ENCODE assay signal across 1 cellular context in genomic region chr1:1040004-1040991, GRCh38.
TF ChIP-seq lines count a peak whose summit lies in the region.

No MANE protein-coding gene starts in this region.

TF ChIP-seq in K562, 482 proteins besides CTCF, POLR2A, EP300 and RAD21 (continued from another document and continues in another):
- TF ChIP-seq, protein P1, sequence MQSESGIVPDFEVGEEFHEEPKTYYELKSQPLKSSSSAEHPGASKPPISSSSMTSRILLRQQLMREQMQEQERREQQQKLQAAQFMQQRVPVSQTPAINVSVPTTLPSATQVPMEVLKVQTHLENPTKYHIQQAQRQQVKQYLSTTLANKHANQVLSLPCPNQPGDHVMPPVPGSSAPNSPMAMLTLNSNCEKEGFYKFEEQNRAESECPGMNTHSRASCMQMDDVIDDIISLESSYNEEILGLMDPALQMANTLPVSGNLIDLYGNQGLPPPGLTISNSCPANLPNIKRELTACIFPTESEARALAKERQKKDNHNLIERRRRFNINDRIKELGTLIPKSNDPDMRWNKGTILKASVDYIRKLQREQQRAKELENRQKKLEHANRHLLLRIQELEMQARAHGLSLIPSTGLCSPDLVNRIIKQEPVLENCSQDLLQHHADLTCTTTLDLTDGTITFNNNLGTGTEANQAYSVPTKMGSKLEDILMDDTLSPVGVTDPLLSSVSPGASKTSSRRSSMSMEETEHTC (IDR thresholded peaks at IDR 0.05), result no peak
- TF ChIP-seq HDAC8 (tag; IDR thresholded peaks at IDR 0.05), result no peak
- no peak for TF ChIP-seq ZNF407 (IDR thresholded peaks at IDR 0.05; ENCODE audit: low read depth)
- TF ChIP-seq CAMTA2 (CRISPR knock-in tag; conservative IDR thresholded peaks at IDR 0.05), result no peak
- no peak for TF ChIP-seq KHSRP (IDR thresholded peaks at IDR 0.05)
- peak; percentile 10 for TF ChIP-seq PRPF4 (IDR thresholded peaks at IDR 0.05; ENCODE audit: insufficient read depth, low read depth, low read length, poor library complexity, severe bottlenecking)
- TF ChIP-seq CEBPG (CRISPR knock-in tag; IDR thresholded peaks at IDR 0.05), result no peak
- TF ChIP-seq CEBPG (tag; conservative IDR thresholded peaks at IDR 0.05 in 1 of 2, IDR thresholded peaks at IDR 0.05 in 1 of 2), result no peak
- TF ChIP-seq ZNF830 (CRISPR knock-in tag; IDR thresholded peaks at IDR 0.05), result no peak
- peak; percentile 42; the same call in 1 of the 2 replicates for TF ChIP-seq ERF (CRISPR knock-in tag; IDR thresholded peaks at IDR 0.05)
- TF ChIP-seq THAP12 (CRISPR knock-in tag; IDR thresholded peaks at IDR 0.05), result peak; percentile 60; the same call in 1 of the 2 replicates
- no peak for TF ChIP-seq E2F4 (CRISPR knock-in tag; IDR thresholded peaks at IDR 0.05; ENCODE audit: low read depth)
- no peak; the same call in 1 of the 2 replicates for TF ChIP-seq SIN3B (IDR thresholded peaks at IDR 0.05; ENCODE audit: low read depth)
- TF ChIP-seq GATAD2A (IDR thresholded peaks at IDR 0.05), result peak; percentile 65; the same call in 1 of the 2 replicates
- TF ChIP-seq SP1 (CRISPR knock-in tag; IDR thresholded peaks at IDR 0.05), result peak; percentile 58
- TF ChIP-seq FOXK1 (CRISPR knock-in tag; IDR thresholded peaks at IDR 0.05; ENCODE audit: borderline replicate concordance), result no peak
- TF ChIP-seq HINFP (tag; conservative IDR thresholded peaks at IDR 0.05; ENCODE audit: low read depth), result no peak
- no peak for TF ChIP-seq ZNF436 (CRISPR knock-in tag; IDR thresholded peaks at IDR 0.05)
- TF ChIP-seq, protein P2, sequence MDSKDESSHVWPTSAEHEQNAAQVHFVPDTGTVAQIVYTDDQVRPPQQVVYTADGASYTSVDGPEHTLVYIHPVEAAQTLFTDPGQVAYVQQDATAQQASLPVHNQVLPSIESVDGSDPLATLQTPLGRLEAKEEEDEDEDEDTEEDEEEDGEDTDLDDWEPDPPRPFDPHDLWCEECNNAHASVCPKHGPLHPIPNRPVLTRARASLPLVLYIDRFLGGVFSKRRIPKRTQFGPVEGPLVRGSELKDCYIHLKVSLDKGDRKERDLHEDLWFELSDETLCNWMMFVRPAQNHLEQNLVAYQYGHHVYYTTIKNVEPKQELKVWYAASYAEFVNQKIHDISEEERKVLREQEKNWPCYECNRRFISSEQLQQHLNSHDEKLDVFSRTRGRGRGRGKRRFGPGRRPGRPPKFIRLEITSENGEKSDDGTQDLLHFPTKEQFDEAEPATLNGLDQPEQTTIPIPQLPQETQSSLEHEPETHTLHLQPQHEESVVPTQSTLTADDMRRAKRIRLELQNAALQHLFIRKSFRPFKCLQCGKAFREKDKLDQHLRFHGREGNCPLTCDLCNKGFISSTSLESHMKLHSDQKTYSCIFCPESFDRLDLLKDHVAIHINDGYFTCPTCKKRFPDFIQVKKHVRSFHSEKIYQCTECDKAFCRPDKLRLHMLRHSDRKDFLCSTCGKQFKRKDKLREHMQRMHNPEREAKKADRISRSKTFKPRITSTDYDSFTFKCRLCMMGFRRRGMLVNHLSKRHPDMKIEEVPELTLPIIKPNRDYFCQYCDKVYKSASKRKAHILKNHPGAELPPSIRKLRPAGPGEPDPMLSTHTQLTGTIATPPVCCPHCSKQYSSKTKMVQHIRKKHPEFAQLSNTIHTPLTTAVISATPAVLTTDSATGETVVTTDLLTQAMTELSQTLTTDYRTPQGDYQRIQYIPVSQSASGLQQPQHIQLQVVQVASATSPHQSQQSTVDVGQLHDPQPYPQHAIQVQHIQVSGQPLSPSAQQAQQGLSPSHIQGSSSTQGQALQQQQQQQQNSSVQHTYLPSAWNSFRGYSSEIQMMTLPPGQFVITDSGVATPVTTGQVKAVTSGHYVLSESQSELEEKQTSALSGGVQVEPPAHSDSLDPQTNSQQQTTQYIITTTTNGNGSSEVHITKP (IDR thresholded peaks at IDR 0.05; ENCODE audit: partially characterized antibody), result peak; percentile 24
- no peak for TF ChIP-seq ZNF121 (CRISPR knock-in tag; conservative IDR thresholded peaks at IDR 0.05)
- TF ChIP-seq ATF6 (CRISPR knock-in tag; IDR thresholded peaks at IDR 0.05), result no peak
- no peak for TF ChIP-seq BRD9 (IDR thresholded peaks at IDR 0.05; ENCODE audit: low read depth, partially characterized antibody)
- TF ChIP-seq ZNF764 (CRISPR knock-in tag; IDR thresholded peaks at IDR 0.05; ENCODE audit: low read depth), result no peak
- TF ChIP-seq SAFB2 (IDR thresholded peaks at IDR 0.05; ENCODE audit: borderline replicate concordance, low read depth, low read length, severe bottlenecking), result no peak
- no peak for TF ChIP-seq PHF21A (IDR thresholded peaks at IDR 0.05; ENCODE audit: borderline replicate concordance, low read depth)
- TF ChIP-seq NR2F6 (CRISPR knock-in tag; IDR thresholded peaks at IDR 0.05), result no peak
- TF ChIP-seq NCOA4 (IDR thresholded peaks at IDR 0.05; ENCODE audit: partially characterized antibody), result no peak
- no peak for TF ChIP-seq ELF1 (tag; IDR thresholded peaks at IDR 0.05)
- TF ChIP-seq TBP (optimal IDR thresholded peaks at IDR 0.05; ENCODE audit: low read depth, low read length), result peak; percentile 29
- no peak for TF ChIP-seq ZNF316 (IDR thresholded peaks at IDR 0.05)
- TF ChIP-seq BCOR (IDR thresholded peaks at IDR 0.05), result peak; percentile 49
- TF ChIP-seq ZC3H4 (CRISPR knock-in tag; IDR thresholded peaks at IDR 0.05; ENCODE audit: borderline replicate concordance), result no peak
- TF ChIP-seq SPI1 (IDR thresholded peaks at IDR 0.05; ENCODE audit: borderline replicate concordance, low read depth, low read length), result no peak
- no peak for TF ChIP-seq IRF2 (CRISPR knock-in tag; IDR thresholded peaks at IDR 0.05)
- TF ChIP-seq CCNT2 (IDR thresholded peaks at IDR 0.05; ENCODE audit: borderline replicate concordance, extremely low read depth, insufficient read length, low read depth, low read length), result peak; percentile 29
- TF ChIP-seq RBM22 (IDR thresholded peaks at IDR 0.05; ENCODE audit: low read depth, low read length, poor library complexity, severe bottlenecking), result no peak
- TF ChIP-seq ZNF143 (CRISPR knock-in tag; IDR thresholded peaks at IDR 0.05), result no peak; the same call in 1 of the 2 replicates
- TF ChIP-seq DACH1 (IDR thresholded peaks at IDR 0.05; ENCODE audit: partially characterized antibody), result no peak
- TF ChIP-seq ZNF140 (CRISPR knock-in tag; IDR thresholded peaks at IDR 0.05), result no peak
- TF ChIP-seq TEAD1 (CRISPR knock-in tag; IDR thresholded peaks at IDR 0.05), result peak in 1 of 2 experiments; percentile 48; a peak in 1 of 4 replicates
- no peak for TF ChIP-seq ZNF41 (CRISPR knock-in tag; conservative IDR thresholded peaks at IDR 0.05)
